Comparison of ENCODE assay signal across 32 cellular contexts in genomic region chr3:58242340-58242739, GRCh38. TPM values are rescaled to one million over a fixed set of nuclear protein-coding genes. Genes with fewer than 3 reads are reported as not detected.
DNase-seq lines count a peak whose midpoint lies in the region; ATAC-seq, FAIRE-seq and TF ChIP-seq lines count a peak whose summit lies in the region.
"Had no signal": no experiment of that assay in that cellular context is flagged by ENCODE, and none has a peak within 500 bp of the region (broad histone marks: within the 10 kb centered on the region; RNA-seq: fewer than 3 reads in every experiment).

No MANE protein-coding gene starts in this region.

- no peak overlapping the region for H3K27ac Mint-ChIP-seq in activated naive CD8-positive, alpha-beta T cell treated with anti-CD3 and anti-CD28 coated beads, Interleukin-2, amount 50 U/mL, for 24 hours
- H3K27ac Mint-ChIP-seq: activated CD8-positive, alpha-beta T cell treated with anti-CD3 and anti-CD28 coated beads for 36 hours; activated T-helper 1 cell treated with anti-CD3 and anti-CD28 coated beads, Interleukin-12 subunit alpha, Interleukin-12 subunit beta, Interleukin-2, Interleukin-4 antibody, amounts not matched to agents 30 ng/mL and 10 ng/mL and 1 ng/mL, durations not matched to agents 14 hours and 24 hours and 36 hours; T-helper 2 cell treated with Interferon-gamma antibody and Interleukin-4, amounts not matched to agents 5 μg/mL and 100 μg/mL, for 36 hours had no signal

- peak overlapping the region; percentile 39 for H3K4me2 ChIP-seq in keratinocyte (ENCODE audit: control insufficient read depth, extremely low read depth, insufficient read depth, low read depth, low read length)
- H3K4me2 ChIP-seq: KMS-11 had no signal

- TF ChIP-seq CTCF in A673 (conservative IDR thresholded peaks at IDR 0.05; ENCODE audit: low read depth, low read length): no peak
- no peak for TF ChIP-seq CTCF in epithelial cell of esophagus (IDR thresholded peaks at IDR 0.05; ENCODE audit: insufficient read depth, low read depth, low read length, missing control alignments)
- no peak for TF ChIP-seq CTCF in keratinocyte (optimal IDR thresholded peaks at IDR 0.05 in 1 of 3, IDR thresholded peaks at IDR 0.05 in 1 of 3, conservative IDR thresholded peaks at IDR 0.05 in 1 of 3; ENCODE audit: extremely low read depth in 1 of 3, insufficient read depth in 2 of 3, low read length in 3 of 3)

- no peaks in the 10 kb centered on the region for H4K20me1 ChIP-seq in keratinocyte (ENCODE audit: control insufficient read depth, extremely low read depth, insufficient read depth, low read length)

- no peaks in the 10 kb centered on the region for H3K9me3 ChIP-seq in A673 (ENCODE audit: low read depth, low read length, poor library complexity, severe bottlenecking)
- no peaks in the 10 kb centered on the region for H3K9me3 ChIP-seq in keratinocyte (ENCODE audit: control insufficient read depth, low read depth, low read length)
- H3K9me3 ChIP-seq: body of pancreas, lower lobe of right lung, psoas muscle, thoracic aorta, vagina had no signal

- H3K27ac ChIP-seq in A673 (ENCODE audit: low read depth, low read length, poor library complexity, severe bottlenecking): peak overlapping the region; percentile 98
- H3K27ac ChIP-seq in keratinocyte (ENCODE audit: control insufficient read depth, insufficient read depth, low read length): peak overlapping the region; percentile 17
- H3K27ac ChIP-seq: body of pancreas, HL-60, KMS-11, lower lobe of right lung, psoas muscle, thoracic aorta, vagina had no signal

- H3K27me3 ChIP-seq in A673 (replicated peaks; ENCODE audit: insufficient read depth, low read depth, low read length, poor library complexity) (no peaks in the 10 kb centered on the region), keratinocyte (ENCODE audit: control insufficient read depth, extremely low read depth, insufficient read depth, low read length) (no peaks in the 10 kb centered on the region)
- H3K27me3 ChIP-seq: body of pancreas, vagina had no signal

- no TSS peak for BruUV-seq in A673 (replicated peaks; lab: Mats Ljungman, UMichigan)

- H3K9me1 ChIP-seq in keratinocyte (ENCODE audit: control insufficient read depth, extremely low read depth, insufficient read depth, low read length): no peaks in the 10 kb centered on the region

- DNase-seq in A673 (ENCODE audit: low spot score) (no peak), MV-4-11 (lab: John Stamatoyannopoulos, UW) (peak; percentile 34), epithelial cell of esophagus (ENCODE audit: low read depth) (peak; percentile 69), keratinocyte (ENCODE audit: low read depth, low spot score) (peak; percentile 46), NCI-H69 (lab: John Stamatoyannopoulos, UW) (no peak)
- DNase-seq in activated naive CD8-positive, alpha-beta T cell treated with anti-CD3 and anti-CD28 coated beads, Interleukin-2, amount 50 U/mL, for 24 hours: no peak
- DNase-seq in stimulated activated naive CD8-positive, alpha-beta T cell treated with anti-CD3 and anti-CD28 coated beads, Interleukin-15, Interleukin-2, amounts not matched to agents 100 U/mL and 50 U/mL, for 24 hours: no peak
- DNase-seq: activated CD8-positive, alpha-beta memory T cell treated with anti-CD3 and anti-CD28 coated beads, Interleukin-2, amount 50 U/mL, for 48 hours; activated CD8-positive, alpha-beta T cell treated with anti-CD3 and anti-CD28 coated beads for 36 hours; activated naive CD4-positive, alpha-beta T cell treated with Interleukin-2 at 50 U/mL for 16 hours; CD8-positive, alpha-beta memory T cell; H7; lower lobe of right lung; naive thymus-derived CD8-positive, alpha-beta T cell; NCI-H1417; NCI-H2029 treated with DMSO at 0.1 percent for 48 hours; NCI-H524 treated with DMSO at 0.1 percent for 48 hours; psoas muscle; SHP77 treated with DMSO at 0.1 percent for 48 hours; stimulated activated naive B cell treated with anti-CD40 and anti-IgM and Interleukin-4, amounts not matched to agents 10 μg/mL and 1 μg/mL and 100 μg/mL, for 72 hours had no signal

- H3K4me3 Mint-ChIP-seq in activated naive CD8-positive, alpha-beta T cell treated with anti-CD3 and anti-CD28 coated beads, Interleukin-2, amount 50 U/mL, for 24 hours: no peak overlapping the region
- H3K4me3 Mint-ChIP-seq: activated CD8-positive, alpha-beta T cell treated with anti-CD3 and anti-CD28 coated beads for 36 hours; activated T-helper 1 cell treated with anti-CD3 and anti-CD28 coated beads, Interleukin-12 subunit alpha, Interleukin-12 subunit beta, Interleukin-2, Interleukin-4 antibody, amounts not matched to agents 30 ng/mL and 10 ng/mL and 1 ng/mL, durations not matched to agents 14 hours and 24 hours and 36 hours; naive thymus-derived CD8-positive, alpha-beta T cell; stimulated activated naive B cell treated with anti-CD40 and anti-IgM and Interleukin-4, amounts not matched to agents 10 μg/mL and 1 μg/mL and 100 μg/mL, for 72 hours; T-helper 2 cell treated with Interferon-gamma antibody and Interleukin-4, amounts not matched to agents 5 μg/mL and 100 μg/mL, for 36 hours had no signal

- H3K9me3 Mint-ChIP-seq in activated naive CD8-positive, alpha-beta T cell treated with anti-CD3 and anti-CD28 coated beads, Interleukin-2, amount 50 U/mL, for 24 hours: no peaks in the 10 kb centered on the region
- H3K9me3 Mint-ChIP-seq: activated CD8-positive, alpha-beta T cell treated with anti-CD3 and anti-CD28 coated beads for 36 hours; activated T-helper 1 cell treated with anti-CD3 and anti-CD28 coated beads, Interleukin-12 subunit alpha, Interleukin-12 subunit beta, Interleukin-2, Interleukin-4 antibody, amounts not matched to agents 30 ng/mL and 10 ng/mL and 1 ng/mL, durations not matched to agents 14 hours and 24 hours and 36 hours; CD8-positive, alpha-beta memory T cell; naive thymus-derived CD8-positive, alpha-beta T cell; stimulated activated naive B cell treated with anti-CD40 and anti-IgM and Interleukin-4, amounts not matched to agents 10 μg/mL and 1 μg/mL and 100 μg/mL, for 72 hours; T-helper 2 cell treated with Interferon-gamma antibody and Interleukin-4, amounts not matched to agents 5 μg/mL and 100 μg/mL, for 36 hours had no signal

- ATAC-seq in activated naive CD8-positive, alpha-beta T cell treated with anti-CD3 and anti-CD28 coated beads, Interleukin-2, amount 50 U/mL, for 24 hours: no peak
- no peak for ATAC-seq in stimulated activated naive CD8-positive, alpha-beta T cell treated with anti-CD3 and anti-CD28 coated beads, Interleukin-15, Interleukin-2, amounts not matched to agents 100 U/mL and 50 U/mL, for 24 hours
- ATAC-seq in GM21423 (IDR thresholded peaks at IDR 0.05; ENCODE audit: unreplicated experiment): no peak
- ATAC-seq: activated CD8-positive, alpha-beta T cell treated with anti-CD3 and anti-CD28 coated beads for 36 hours; body of pancreas; lower lobe of right lung; naive thymus-derived CD8-positive, alpha-beta T cell; psoas muscle; stimulated activated naive B cell treated with anti-CD40 and anti-IgM and Interleukin-4, amounts not matched to agents 10 μg/mL and 1 μg/mL and 100 μg/mL, for 72 hours had no signal

- intact Hi-C loops in A673 (cut with micrococcal nuclease; ENCODE audit: unreplicated experiment): no loop called here

- peaks cover 7% of the 10 kb centered on the region for H3K79me2 ChIP-seq in keratinocyte (ENCODE audit: control insufficient read depth, insufficient read depth, low read length)

- H3K4me3 ChIP-seq in A673 (ENCODE audit: low read depth, low read length, poor library complexity, severe bottlenecking) (peak overlapping the region; percentile 92), epithelial cell of esophagus (ENCODE audit: low read length) (no peak overlapping the region), keratinocyte (ENCODE audit: control insufficient read depth in 2 of 3, extremely low read depth in 1 of 3, insufficient read depth in 2 of 3, low read depth in 1 of 3, low read length in 3 of 3) (no peak overlapping the region)
- H3K4me3 ChIP-seq: body of pancreas, lower lobe of right lung, psoas muscle, thoracic aorta, vagina had no signal

- H3K9ac ChIP-seq in keratinocyte (ENCODE audit: control insufficient read depth, extremely low read depth, insufficient read depth, low read length): peak overlapping the region; percentile 2
- H3K9ac ChIP-seq: KMS-11 had no signal

- H3K36me3 ChIP-seq in A673 (ENCODE audit: insufficient read depth, low read length, poor library complexity, severe bottlenecking) (peaks cover 42% of the 10 kb centered on the region), keratinocyte (ENCODE audit: control insufficient read depth in 2 of 2, extremely low read depth in 1 of 2, insufficient read depth in 2 of 2, low read length in 2 of 2) (no peaks in the 10 kb centered on the region)
- H3K36me3 ChIP-seq: lower lobe of right lung, thoracic aorta, vagina had no signal

- POLR2A ChIA-PET in A673 (lab: Charles Lee; ENCODE audit: low non-redundant PET): no interaction called here

- H2AFZ ChIP-seq in keratinocyte (ENCODE audit: control insufficient read depth, low read length): no peak overlapping the region

- peak; percentile 84 for FAIRE-seq in keratinocyte (lab: Jason Lieb, UNC)
- FAIRE-seq: GM12892 had no signal

- dilution Hi-C loops in keratinocyte (cut with MboI; ENCODE audit: extremely low pct_ligation_motif_present, low sequenced_read_pairs): no loop called here

- peaks cover 3% of the 10 kb centered on the region for H3K4me1 Mint-ChIP-seq in activated naive CD8-positive, alpha-beta T cell treated with anti-CD3 and anti-CD28 coated beads, Interleukin-2, amount 50 U/mL, for 24 hours

- no peaks in the 10 kb centered on the region for H3K27me3 Mint-ChIP-seq in activated naive CD8-positive, alpha-beta T cell treated with anti-CD3 and anti-CD28 coated beads, Interleukin-2, amount 50 U/mL, for 24 hours
- H3K27me3 Mint-ChIP-seq: activated CD8-positive, alpha-beta T cell treated with anti-CD3 and anti-CD28 coated beads for 36 hours; CD8-positive, alpha-beta memory T cell; naive thymus-derived CD8-positive, alpha-beta T cell; stimulated activated naive B cell treated with anti-CD40 and anti-IgM and Interleukin-4, amounts not matched to agents 10 μg/mL and 1 μg/mL and 100 μg/mL, for 72 hours had no signal

- no peaks in the 10 kb centered on the region for H3K36me3 Mint-ChIP-seq in activated naive CD8-positive, alpha-beta T cell treated with anti-CD3 and anti-CD28 coated beads, Interleukin-2, amount 50 U/mL, for 24 hours (ENCODE audit: low read depth)
- H3K36me3 Mint-ChIP-seq: naive thymus-derived CD8-positive, alpha-beta T cell had no signal

- CTCF ChIA-PET in A673 (lab: Charles Lee): no interaction called here

- peaks cover 23% of the 10 kb centered on the region for H3K4me1 ChIP-seq in A673 (ENCODE audit: insufficient read depth, low read length, poor library complexity, severe bottlenecking)
- peaks cover 20% of the 10 kb centered on the region for H3K4me1 ChIP-seq in keratinocyte (ENCODE audit: control insufficient read depth, extremely low read depth, insufficient read depth, low read length)

RNA-seq across cellular contexts. Expression of gene ABHD6, which starts 4.7 kb away (rescaled TPM):
- 154 and 155 TPM in 2 replicates for total RNA-seq in A673 (2021)
- 13.6 to 21.5 TPM (median 15.2 TPM) in 3 replicates for polyA plus RNA-seq in keratinocyte
- polyA plus RNA-seq in keratinocyte (2011; ENCODE audit: low read depth): 14.6 TPM
- polyA plus RNA-seq in keratinocyte (2011; cell fraction: cytosol; rRNA removed): 12.4 and 15.5 TPM in 2 replicates
- 20.1 and 24.9 TPM in 2 replicates for polyA plus RNA-seq in keratinocyte (2011; cell fraction: nucleus; rRNA removed)
- polyA plus RNA-seq in keratinocyte (2012; ENCODE audit: low replicate concordance): 9.0 and 15.8 TPM in 2 replicates
- polyA minus RNA-seq in keratinocyte: 24.6 to 29.0 TPM (median 27.1 TPM) in 3 replicates
- 18.6 TPM for polyA minus RNA-seq in keratinocyte (2011; cell fraction: cytosol; rRNA and poly(A)+ RNA removed)
- polyA minus RNA-seq in keratinocyte (2011; cell fraction: nucleus; rRNA and poly(A)+ RNA removed): 14.1 and 21.5 TPM in 2 replicates

RNA-seq across cellular contexts. Expression of gene DNASE1L3, which starts 31.6 kb away (rescaled TPM):
- total RNA-seq in A673 (2021): not detected in 2 replicates
- polyA plus RNA-seq in keratinocyte: 0.77 to 2.1 TPM (median 1.9 TPM) in 3 replicates
- 1.2 TPM for polyA plus RNA-seq in keratinocyte (2011; ENCODE audit: low read depth)
- polyA plus RNA-seq in keratinocyte (2011; cell fraction: cytosol; rRNA removed): 0.52 and 0.58 TPM in 2 replicates
- polyA plus RNA-seq in keratinocyte (2011; cell fraction: nucleus; rRNA removed): 1.4 and 1.5 TPM in 2 replicates
- 0.61 and 0.69 TPM in 2 replicates for polyA plus RNA-seq in keratinocyte (2012; ENCODE audit: low replicate concordance)
- 2.1 to 5.4 TPM in 2 of 3 replicates, not detected in the other for polyA minus RNA-seq in keratinocyte
- polyA minus RNA-seq in keratinocyte (2011; cell fraction: cytosol; rRNA and poly(A)+ RNA removed): not detected
- polyA minus RNA-seq in keratinocyte (2011; cell fraction: nucleus; rRNA and poly(A)+ RNA removed): 1.1 and 1.5 TPM in 2 replicates
- total RNA-seq: activated CD8-positive, alpha-beta T cell treated with anti-CD3 and anti-CD28 coated beads for 36 hours; activated T-helper 1 cell treated with anti-CD3 and anti-CD28 coated beads, Interleukin-12 subunit alpha, Interleukin-12 subunit beta, Interleukin-2, Interleukin-4 antibody, amounts not matched to agents 30 ng/mL and 10 ng/mL and 1 ng/mL, durations not matched to agents 14 hours and 24 hours and 36 hours; CD8-positive, alpha-beta memory T cell; chondrocyte; H7; kidney epithelial cell had no signal
- polyA plus RNA-seq: BJ; CD8-positive, alpha-beta memory T cell; naive thymus-derived CD8-positive, alpha-beta T cell had no signal

Comparison
In these comparisons a context has a peak if more than half of its experiments do, and no peak if none do; other contexts are left out.
1. DNase-seq: peak in MV-4-11 (single experiment), epithelial cell of esophagus (single experiment) and keratinocyte (single experiment); none in A673 (single experiment), activated naive CD8-positive, alpha-beta T cell treated with anti-CD3 and anti-CD28 coated beads, Interleukin-2, amount 50 U/mL, for 24 hours (single experiment), stimulated activated naive CD8-positive, alpha-beta T cell treated with anti-CD3 and anti-CD28 coated beads, Interleukin-15, Interleukin-2, amounts not matched to agents 100 U/mL and 50 U/mL, for 24 hours (single experiment) and NCI-H69 (single experiment).